8 cellular contexts compared by ENCODE assay signal in genomic region chr1:111592389-111593361, GRCh38. TPM values are rescaled to one million over a fixed set of nuclear protein-coding genes. Genes with fewer than 3 reads are reported as not detected.
A peak's percentile ranks its signal among the peaks of the same experiment; 100 is the strongest.
DNase-seq lines count a peak whose midpoint lies in the region; ATAC-seq and TF ChIP-seq lines count a peak whose summit lies in the region.

No MANE protein-coding gene starts in this region.

- peak overlapping the region; percentile 6 to 81 (median 69) for H3K4me3 Mint-ChIP-seq in CD4-positive, alpha-beta memory T cell
- peak overlapping the region; percentile 65 for H3K4me3 Mint-ChIP-seq in T-helper 1 cell treated with Interleukin-12 subunit alpha and Interleukin-12 subunit beta and Interleukin-4 antibody, amounts not matched to agents 30 μg/mL and 1 μg/mL, for 36 hours

- TF ChIP-seq CTCF in adrenal gland (IDR thresholded peaks at IDR 0.05), result no peak
- TF ChIP-seq CTCF in hepatocyte (IDR thresholded peaks at IDR 0.05; ENCODE audit: poor library complexity), result no peak

- H4K20me1 ChIP-seq in hepatocyte (ENCODE audit: insufficient read depth, poor library complexity, severe bottlenecking), result no peaks in the 10 kb centered on the region

- DNase-seq in CD4-positive, alpha-beta memory T cell, result peak; percentile 66 to 98 (median 77)
- peak; percentile 38 to 75 (median 65) for DNase-seq in adrenal gland
- DNase-seq in hepatocyte (ENCODE audit: low spot score), result peak; percentile 85
- DNase-seq in NCI-H146 treated with DMSO at 0.1 percent for 48 hours (lab: John Stamatoyannopoulos, UW; ENCODE audit: unreplicated experiment), result no peak

- H3K79me2 ChIP-seq in hepatocyte, result no peaks in the 10 kb centered on the region

- peak overlapping the region; percentile 46 for H3K27ac ChIP-seq in CD4-positive, alpha-beta memory T cell (ENCODE audit: low read depth, low read length)
- H3K27ac ChIP-seq in adrenal gland (peak overlapping the region in 4 of 5 donors; percentile 10 to 84 (median 20)), hepatocyte (peak overlapping the region; percentile 81)

- POLR2A ChIA-PET in CD4-positive, alpha-beta memory T cell (lab: Charles Lee; ENCODE audit: partially characterized antibody), result interaction anchor here (0.5 to 10.6 kb wide), 31 partner anchors 10 to 919 kb away, joined by 3 to 162 read pairs (median 4); partner anchors contain the start of gene RAP1A

- ATAC-seq in GM19395 (IDR thresholded peaks at IDR 0.05; ENCODE audit: unreplicated experiment), result peak; percentile 79
- ATAC-seq in HG03457 (IDR thresholded peaks at IDR 0.05; ENCODE audit: unreplicated experiment), result peak; percentile 65

- TF ChIP-seq POLR2A in adrenal gland (IDR thresholded peaks at IDR 0.05), result no peak

- no peaks in the 10 kb centered on the region for H3K36me3 ChIP-seq in CD4-positive, alpha-beta memory T cell (ENCODE audit: insufficient read depth, low read length)
- H3K36me3 ChIP-seq in adrenal gland (replicated peaks in 1 of 2) (no peaks in the 10 kb centered on the region), hepatocyte (replicated peaks; ENCODE audit: insufficient read depth, low read depth) (no peaks in the 10 kb centered on the region), skeletal muscle satellite cell (ENCODE audit: insufficient read depth, low read length) (no peaks in the 10 kb centered on the region)

- peaks cover 68% of the 10 kb centered on the region for H3K4me1 ChIP-seq in CD4-positive, alpha-beta memory T cell (ENCODE audit: insufficient read depth, low read length)
- peaks cover 10 to 21% of the 10 kb centered on the region in 2 donors for H3K4me1 ChIP-seq in adrenal gland (replicated peaks in 1 of 2)
- peaks cover 21% of the 10 kb centered on the region for H3K4me1 ChIP-seq in hepatocyte (ENCODE audit: insufficient read depth)
- H3K4me1 ChIP-seq in skeletal muscle satellite cell (ENCODE audit: control insufficient read depth, insufficient read depth, low read length), result peaks cover 18% of the 10 kb centered on the region

- peak overlapping the region; percentile 57 for H3K4me2 ChIP-seq in hepatocyte
- peak overlapping the region; percentile 74 for H3K4me2 ChIP-seq in skeletal muscle satellite cell (ENCODE audit: low read length)

- no peaks in the 10 kb centered on the region for H3K9me2 ChIP-seq in hepatocyte (replicated peaks; ENCODE audit: insufficient read depth)

- H3K4me3 ChIP-seq in CD4-positive, alpha-beta memory T cell (ENCODE audit: low read length in 2 of 2), result peak overlapping the region in 1 of 2 donors; percentile 15
- H3K4me3 ChIP-seq in adrenal gland (no peak overlapping the region), hepatocyte (no peak overlapping the region), skeletal muscle satellite cell (ENCODE audit: low read length) (peak overlapping the region; percentile 49)

- peak overlapping the region; percentile 37 for H2AFZ ChIP-seq in hepatocyte

- peaks cover 48 to 57% (median 51%) of the 10 kb centered on the region in 4 donors for H3K4me1 Mint-ChIP-seq in CD4-positive, alpha-beta memory T cell
- peaks cover 61% of the 10 kb centered on the region for H3K4me1 Mint-ChIP-seq in T-helper 1 cell treated with Interleukin-12 subunit alpha and Interleukin-12 subunit beta and Interleukin-4 antibody, amounts not matched to agents 30 μg/mL and 1 μg/mL, for 36 hours (ENCODE audit: low read depth)

- H3K27me3 Mint-ChIP-seq in CD4-positive, alpha-beta memory T cell, result no peaks in the 10 kb centered on the region
- no peaks in the 10 kb centered on the region for H3K27me3 Mint-ChIP-seq in T-helper 1 cell treated with Interleukin-12 subunit alpha and Interleukin-12 subunit beta and Interleukin-4 antibody, amounts not matched to agents 30 μg/mL and 1 μg/mL, for 36 hours (ENCODE audit: low read depth)

- CTCF ChIA-PET in CD4-positive, alpha-beta memory T cell (lab: Charles Lee; ENCODE audit: partially characterized antibody), result interaction anchor here (0.9 to 4.3 kb wide), 20 partner anchors 9 to 374 kb away, joined by 3 to 29 read pairs (median 4); partner anchors contain the start of gene RAP1A

- WGBS in adrenal gland, 4 donors, result 24 to 27% (median 26%) methylated on average over 10 to 11 of the region's 11 CpGs
- WGBS in hepatocyte (ENCODE audit: low lambda C conversion rate, missing lambda C conversion rate), result 22% methylated on average over 11 of the region's 11 CpGs

- H3K9me3 Mint-ChIP-seq in CD4-positive, alpha-beta memory T cell, result no peaks in the 10 kb centered on the region
- no peaks in the 10 kb centered on the region for H3K9me3 Mint-ChIP-seq in T-helper 1 cell treated with Interleukin-12 subunit alpha and Interleukin-12 subunit beta and Interleukin-4 antibody, amounts not matched to agents 30 μg/mL and 1 μg/mL, for 36 hours

- intact Hi-C loops in CD4-positive, alpha-beta memory T cell (cut with micrococcal nuclease), result loop anchor here (1.0 to 5.0 kb wide), 4 partner anchors 12 to 84 kb away; partner anchors contain the start of gene RAP1A
- intact Hi-C loops in adrenal gland (cut with DNase I), result no loop called here

- H3K9me3 ChIP-seq in CD4-positive, alpha-beta memory T cell (ENCODE audit: control insufficient read depth in 1 of 2, low read length in 2 of 2), result no peaks in the 10 kb centered on the region
- H3K9me3 ChIP-seq in adrenal gland (replicated peaks in 1 of 3) (no peaks in the 10 kb centered on the region), hepatocyte (ENCODE audit: low read depth) (no peaks in the 10 kb centered on the region), skeletal muscle satellite cell (replicated peaks; ENCODE audit: low read length) (no peaks in the 10 kb centered on the region)

- no peaks in the 10 kb centered on the region for H3K27me3 ChIP-seq in CD4-positive, alpha-beta memory T cell (ENCODE audit: insufficient read depth, low read length)
- no peaks in the 10 kb centered on the region for H3K27me3 ChIP-seq in adrenal gland
- no peaks in the 10 kb centered on the region for H3K27me3 ChIP-seq in hepatocyte
- peaks cover 7% of the 10 kb centered on the region for H3K27me3 ChIP-seq in skeletal muscle satellite cell (ENCODE audit: control insufficient read depth, insufficient read depth, low read length)

- no peaks in the 10 kb centered on the region for H3K36me3 Mint-ChIP-seq in CD4-positive, alpha-beta memory T cell
- H3K36me3 Mint-ChIP-seq in T-helper 1 cell treated with Interleukin-12 subunit alpha and Interleukin-12 subunit beta and Interleukin-4 antibody, amounts not matched to agents 30 μg/mL and 1 μg/mL, for 36 hours (ENCODE audit: low read depth), result peaks cover 9% of the 10 kb centered on the region

- H3K9ac ChIP-seq in skeletal muscle satellite cell (ENCODE audit: low read depth, low read length), result peak overlapping the region; percentile 10

- H3K27ac Mint-ChIP-seq in CD4-positive, alpha-beta memory T cell, result peak overlapping the region; percentile 85 to 94 (median 92)
- peak overlapping the region; percentile 89 for H3K27ac Mint-ChIP-seq in T-helper 1 cell treated with Interleukin-12 subunit alpha and Interleukin-12 subunit beta and Interleukin-4 antibody, amounts not matched to agents 30 μg/mL and 1 μg/mL, for 36 hours

RNA-seq across cellular contexts. Expression of gene RAP1A, which starts 26.9 kb away (rescaled TPM):
- total RNA-seq in CD4-positive, alpha-beta memory T cell, result 100 to 1,000 TPM; 130 to 134 TPM
- 10 to 100 TPM; 67.2 to 85.7 TPM for polyA plus RNA-seq in CD4-positive, alpha-beta memory T cell
- total RNA-seq in adrenal gland (100 to 1,000 TPM in 1 of 8 donors, 10 to 100 TPM in 7; 23.1 to 101 (median 68.6) TPM), hepatocyte (49.6 and 56.2 TPM in 2 replicates)
- polyA plus RNA-seq in adrenal gland (100 to 1,000 TPM in 1 of 3 donors, 10 to 100 TPM in 2; 45.4 to 157 (median 56.1) TPM), hepatocyte (34.2 and 48.8 TPM in 2 replicates)
- total RNA-seq in skeletal muscle satellite cell (2012; rRNA removed), result 15.1 and 18.0 TPM in 2 replicates

Comparison
In these comparisons a context has a peak if more than half of its experiments do, and no peak if none do; other contexts are left out.
1. H3K27ac ChIP-seq: peak in every context shown above with its lines; median percentile 81 in hepatocyte; 46 in CD4-positive, alpha-beta memory T cell; 20 in adrenal gland.